14 cellular contexts compared by ENCODE assay signal in genomic region chr12:131636940-131637750, GRCh38.
DNase-seq lines count a peak whose midpoint lies in the region; ATAC-seq, FAIRE-seq and TF ChIP-seq lines count a peak whose summit lies in the region.
"Had no signal": no experiment of that assay in that cellular context is flagged by ENCODE, and none has a peak within 500 bp of the region (broad histone marks: within the 10 kb centered on the region; RNA-seq: fewer than 3 reads in every experiment).

No MANE protein-coding gene starts in this region.

- no peaks in the 10 kb centered on the region for H3K4me1 ChIP-seq in HepG2 (ENCODE audit: insufficient read depth, low read length)
- no peaks in the 10 kb centered on the region for H3K4me1 ChIP-seq in right lobe of liver
- H3K4me1 ChIP-seq in HEK293 (ENCODE audit: control insufficient read depth, insufficient read depth, low read length), result no peaks in the 10 kb centered on the region
- H3K4me1 ChIP-seq: BE2C had no signal

- TF ChIP-seq EP300 in HepG2 (IDR thresholded peaks at IDR 0.05; ENCODE audit: low read depth in 2 of 2, low read length in 2 of 2), result no peak
- no peak for TF ChIP-seq EP300 in HepG2 (CRISPR knock-in tag; IDR thresholded peaks at IDR 0.05; ENCODE audit: borderline replicate concordance)

- H3K36me3 Mint-ChIP-seq in T-helper 17 cell (ENCODE audit: low read depth), result peaks cover 8% of the 10 kb centered on the region
- H3K36me3 Mint-ChIP-seq: CD4-positive, alpha-beta memory T cell had no signal

- no peaks in the 10 kb centered on the region for H3K9me3 ChIP-seq in HepG2 (ENCODE audit: low read length)
- no peaks in the 10 kb centered on the region for H3K9me3 ChIP-seq in right lobe of liver
- no peaks in the 10 kb centered on the region for H3K9me3 ChIP-seq in HEK293 (ENCODE audit: control insufficient read depth, insufficient read depth, low read depth, low read length)
- H3K9me3 ChIP-seq in T-helper 17 cell (ENCODE audit: control insufficient read depth, low read length, poor library complexity, severe bottlenecking), result no peaks in the 10 kb centered on the region
- H3K9me3 ChIP-seq: BE2C had no signal

- ATAC-seq in HepG2 (no peak; the same call in 2 of the 3 replicates), right lobe of liver (no peak), T-helper 17 cell (no peak)

- no peak overlapping the region for H2AFZ ChIP-seq in HepG2 (ENCODE audit: low read length)

- no peak overlapping the region for H3K4me2 ChIP-seq in HepG2 (ENCODE audit: low read depth, low read length)

- BruUV-seq in HepG2 (replicated peaks; lab: Mats Ljungman, UMichigan), result no TSS peak

- H3K4me3 ChIP-seq in HepG2 (replicated peaks in 1 of 3; ENCODE audit: insufficient read depth in 1 of 3, low read depth in 2 of 3, low read length in 3 of 3), result no peak overlapping the region
- no peak overlapping the region for H3K4me3 ChIP-seq in right lobe of liver
- H3K4me3 ChIP-seq in HEK293 (ENCODE audit: low read depth, low read length), result no peak overlapping the region

- peaks cover 14% of the 10 kb centered on the region for H3K27me3 Mint-ChIP-seq in T-helper 17 cell

- no peak for TF ChIP-seq CTCF in HepG2 (CRISPR knock-in tag; IDR thresholded peaks at IDR 0.05)
- no peak for TF ChIP-seq CTCF in right lobe of liver (IDR thresholded peaks at IDR 0.05)
- no peak for TF ChIP-seq CTCF in HEK293 (tag by site-specific recombination; IDR thresholded peaks at IDR 0.05)

- H3K27me3 ChIP-seq in HepG2 (ENCODE audit: control insufficient read depth in 1 of 2, insufficient read depth in 2 of 2, low read length in 2 of 2) (peaks cover 2 to 3% of the 10 kb centered on the region in 2 experiments; a peak in 3 of 5 replicates), right lobe of liver (no peaks in the 10 kb centered on the region)
- H3K27me3 ChIP-seq: BE2C had no signal

- no peaks in the 10 kb centered on the region for H3K36me3 ChIP-seq in HepG2 (replicated peaks in 1 of 2; ENCODE audit: control insufficient read depth in 1 of 2, insufficient read depth in 2 of 2, low read length in 2 of 2)
- H3K36me3 ChIP-seq in right lobe of liver, result no peaks in the 10 kb centered on the region
- H3K36me3 ChIP-seq in HEK293 (ENCODE audit: control insufficient read depth in 2 of 2, insufficient read depth in 1 of 2, low read length in 2 of 2), result no peaks in the 10 kb centered on the region
- H3K36me3 ChIP-seq: BE2C had no signal

- no peaks in the 10 kb centered on the region for H3K79me2 ChIP-seq in HepG2 (ENCODE audit: insufficient read depth, low read length)

- TF ChIP-seq POLR2A in HepG2 (IDR thresholded peaks at IDR 0.05; ENCODE audit: insufficient read depth in 1 of 2, low read depth in 2 of 2, low read length in 2 of 2) (no peak), right lobe of liver (IDR thresholded peaks at IDR 0.05) (no peak)

- no peak overlapping the region for H3K27ac Mint-ChIP-seq in T-helper 17 cell

- H4K20me1 ChIP-seq in HepG2 (ENCODE audit: insufficient read depth, low read length), result 0 out of 2 replicates have a peak, but pooled peaks cover 2% of the 10 kb centered on the region

- no peak overlapping the region for H3K27ac ChIP-seq in HepG2 (ENCODE audit: extremely low read length, insufficient read depth, low read length)
- no peak overlapping the region for H3K27ac ChIP-seq in right lobe of liver
- no peak overlapping the region for H3K27ac ChIP-seq in HEK293 (ENCODE audit: extremely low read depth, low read depth, low read length)
- H3K27ac ChIP-seq: C4-2B had no signal

- no peak overlapping the region for H3K4me3 Mint-ChIP-seq in T-helper 17 cell
- H3K4me3 Mint-ChIP-seq: CD4-positive, alpha-beta memory T cell had no signal

- peaks cover 3% of the 10 kb centered on the region for H3K4me1 Mint-ChIP-seq in T-helper 17 cell

- H3K9ac ChIP-seq in HepG2 (ENCODE audit: insufficient read depth, low read depth, low read length), result no peak overlapping the region

- 0% methylated on average over 5 of the region's 18 CpGs for WGBS in HepG2 (ENCODE audit: low lambda C conversion rate)
- WGBS in right lobe of liver (ENCODE audit: insufficient coverage, low coverage, low lambda C conversion rate, missing lambda C conversion rate), result 35% methylated on average over 5 of the region's 18 CpGs

- TF ChIP-seq RAD21 in HepG2 (CRISPR knock-in tag; IDR thresholded peaks at IDR 0.05), result no peak

- no peak for FAIRE-seq in HepG2 (lab: Jason Lieb, UNC)
- no peak for FAIRE-seq in urothelium cell line (lab: Jason Lieb, UNC)
- FAIRE-seq: H54 had no signal

- in situ Hi-C loops in HepG2 (cut with HindIII; ENCODE audit: extremely low pct_ligation_motif_present, low pct_unique_long_range_greater_than_20kb), result no loop called here

- POLR2A ChIA-PET in HepG2 (lab: Yijun Ruan, JAX) (no interaction called here), HEK293 (lab: Yijun Ruan, JAX) (no interaction called here)

- intact Hi-C loops in HepG2 (cut with micrococcal nuclease; ENCODE audit: unreplicated experiment), result no loop called here
- intact Hi-C loops in right lobe of liver (cut with DNase I), result no loop called here

- CTCF ChIA-PET in HepG2 (lab: Yijun Ruan, JAX; ENCODE audit: low intra/inter-chr PET ratio, low total read pairs), result no interaction called here
- CTCF ChIA-PET in HEK293 (lab: Yijun Ruan, JAX), result no interaction called here

- DNase-seq in HepG2 (ENCODE audit: low spot score) (no peak), right lobe of liver (no peak), ecto neural progenitor cell (ENCODE audit: low spot score) (peak; percentile 42), urothelium cell line (ENCODE audit: low spot score) (peak; percentile 1), T-helper 9 cell (no peak), RKO (ENCODE audit: low spot score) (no peak), T-helper 17 cell (no peak)
- DNase-seq: BE2C; CD4-positive, alpha-beta memory T cell; DMS79; GDM1 had no signal

TF ChIP-seq in HepG2, 621 proteins besides CTCF, POLR2A, EP300 and RAD21 (continues in another document):
- no peak for TF ChIP-seq ATAD3A (CRISPR knock-in tag; IDR thresholded peaks at IDR 0.05)
- no peak for TF ChIP-seq HHEX (CRISPR knock-in tag; IDR thresholded peaks at IDR 0.05)
- TF ChIP-seq, protein P1, sequence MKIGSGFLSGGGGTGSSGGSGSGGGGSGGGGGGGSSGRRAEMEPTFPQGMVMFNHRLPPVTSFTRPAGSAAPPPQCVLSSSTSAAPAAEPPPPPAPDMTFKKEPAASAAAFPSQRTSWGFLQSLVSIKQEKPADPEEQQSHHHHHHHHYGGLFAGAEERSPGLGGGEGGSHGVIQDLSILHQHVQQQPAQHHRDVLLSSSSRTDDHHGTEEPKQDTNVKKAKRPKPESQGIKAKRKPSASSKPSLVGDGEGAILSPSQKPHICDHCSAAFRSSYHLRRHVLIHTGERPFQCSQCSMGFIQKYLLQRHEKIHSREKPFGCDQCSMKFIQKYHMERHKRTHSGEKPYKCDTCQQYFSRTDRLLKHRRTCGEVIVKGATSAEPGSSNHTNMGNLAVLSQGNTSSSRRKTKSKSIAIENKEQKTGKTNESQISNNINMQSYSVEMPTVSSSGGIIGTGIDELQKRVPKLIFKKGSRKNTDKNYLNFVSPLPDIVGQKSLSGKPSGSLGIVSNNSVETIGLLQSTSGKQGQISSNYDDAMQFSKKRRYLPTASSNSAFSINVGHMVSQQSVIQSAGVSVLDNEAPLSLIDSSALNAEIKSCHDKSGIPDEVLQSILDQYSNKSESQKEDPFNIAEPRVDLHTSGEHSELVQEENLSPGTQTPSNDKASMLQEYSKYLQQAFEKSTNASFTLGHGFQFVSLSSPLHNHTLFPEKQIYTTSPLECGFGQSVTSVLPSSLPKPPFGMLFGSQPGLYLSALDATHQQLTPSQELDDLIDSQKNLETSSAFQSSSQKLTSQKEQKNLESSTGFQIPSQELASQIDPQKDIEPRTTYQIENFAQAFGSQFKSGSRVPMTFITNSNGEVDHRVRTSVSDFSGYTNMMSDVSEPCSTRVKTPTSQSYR (CRISPR knock-in tag; IDR thresholded peaks at IDR 0.05; ENCODE audit: borderline replicate concordance), result no peak
- no peak for TF ChIP-seq CHCHD3 (CRISPR knock-in tag; IDR thresholded peaks at IDR 0.05)
- TF ChIP-seq YEATS2 (CRISPR knock-in tag; IDR thresholded peaks at IDR 0.05; ENCODE audit: borderline replicate concordance), result no peak
- TF ChIP-seq HNRNPK (IDR thresholded peaks at IDR 0.05; ENCODE audit: low read depth, low read length, poor library complexity, severe bottlenecking), result no peak
- no peak for TF ChIP-seq RCOR2 (CRISPR knock-in tag; IDR thresholded peaks at IDR 0.05)
- peak; percentile 76 to 90 for TF ChIP-seq MAFK (conservative IDR thresholded peaks at IDR 0.05 in 1 of 2, IDR thresholded peaks at IDR 0.05 in 1 of 2; ENCODE audit: low read length in 2 of 2)

TF ChIP-seq in HEK293, 187 proteins besides CTCF, POLR2A, EP300 and RAD21:
- TF ChIP-seq, protein P2, sequence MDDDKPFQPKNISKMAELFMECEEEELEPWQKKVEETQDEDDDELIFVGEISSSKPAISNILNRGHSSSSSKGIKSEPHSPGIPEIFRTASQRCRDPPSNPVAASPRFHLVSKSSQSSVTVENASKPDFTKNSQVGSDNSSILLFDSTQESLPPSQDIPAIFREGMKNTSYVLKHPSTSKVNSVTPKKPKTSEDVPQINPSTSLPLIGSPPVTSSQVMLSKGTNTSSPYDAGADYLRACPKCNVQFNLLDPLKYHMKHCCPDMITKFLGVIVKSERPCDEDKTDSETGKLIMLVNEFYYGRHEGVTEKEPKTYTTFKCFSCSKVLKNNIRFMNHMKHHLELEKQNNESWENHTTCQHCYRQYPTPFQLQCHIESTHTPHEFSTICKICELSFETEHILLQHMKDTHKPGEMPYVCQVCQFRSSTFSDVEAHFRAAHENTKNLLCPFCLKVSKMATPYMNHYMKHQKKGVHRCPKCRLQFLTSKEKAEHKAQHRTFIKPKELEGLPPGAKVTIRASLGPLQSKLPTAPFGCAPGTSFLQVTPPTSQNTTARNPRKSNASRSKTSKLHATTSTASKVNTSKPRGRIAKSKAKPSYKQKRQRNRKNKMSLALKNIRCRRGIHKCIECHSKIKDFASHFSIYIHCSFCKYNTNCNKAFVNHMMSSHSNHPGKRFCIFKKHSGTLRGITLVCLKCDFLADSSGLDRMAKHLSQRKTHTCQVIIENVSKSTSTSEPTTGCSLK (tag by site-specific recombination; IDR thresholded peaks at IDR 0.05), result no peak
- TF ChIP-seq ZIC2 (tag by site-specific recombination; IDR thresholded peaks at IDR 0.05) (peak; percentile 90), ZNF837 (tag by site-specific recombination; IDR thresholded peaks at IDR 0.05) (no peak), GLIS1 (tag by site-specific recombination; IDR thresholded peaks at IDR 0.05) (peak; percentile 69), SCRT2 (tag by site-specific recombination; IDR thresholded peaks at IDR 0.05) (peak; percentile 34; the same call in 1 of the 2 replicates)

Comparison
In these comparisons a context has a peak if more than half of its experiments do, and no peak if none do; other contexts are left out.
1. DNase-seq: peak in ecto neural progenitor cell (single experiment) and urothelium cell line (single experiment); none in HepG2 (single experiment), right lobe of liver (0 of 3), T-helper 9 cell (single experiment), RKO (single experiment) and T-helper 17 cell (0 of 3).